In genomic region chr4:122243785-122244184, GRCh38 we compare ENCODE assay signal across 28 cellular contexts.
"Had no signal": no experiment of that assay in that cellular context is flagged by ENCODE, and none has a peak within 500 bp of the region (broad histone marks: within the 10 kb centered on the region; RNA-seq: fewer than 3 reads in every experiment).

No MANE protein-coding gene starts in this region.

- H3K4me3 ChIP-seq: colonic mucosa, coronary artery, dorsolateral prefrontal cortex, esophagus muscularis mucosa, esophagus squamous epithelium, gastrocnemius medialis, gastroesophageal sphincter, heart left ventricle, heart right ventricle had no signal

- FAIRE-seq: colon, endometrium, endothelial cell of umbilical vein, frontal cortex had no signal

- DNase-seq: colonic mucosa; cortex of kidney; dermis blood vessel endothelial cell; dorsolateral prefrontal cortex; effector CD4-positive, alpha-beta T cell; effector CD8-positive, alpha-beta T cell; effector memory CD4-positive, alpha-beta T cell; effector memory CD8-positive, alpha-beta T cell; endodermal cell; erythroblast; esophagus squamous epithelium; foreskin fibroblast; foreskin keratinocyte; foreskin melanocyte; gastrocnemius medialis; glutamatergic neuron; head of caudate nucleus; heart left ventricle; heart right ventricle had no signal

- H3K27me3 ChIP-seq: colonic mucosa, dorsolateral prefrontal cortex, esophagus muscularis mucosa, esophagus squamous epithelium, foreskin keratinocyte, gastrocnemius medialis, gastroesophageal sphincter, heart left ventricle, heart right ventricle had no signal

- H3K27ac ChIP-seq: colonic mucosa, coronary artery, dorsolateral prefrontal cortex, epithelial cell of prostate, esophagus muscularis mucosa, esophagus squamous epithelium, foreskin keratinocyte, gastrocnemius medialis, gastroesophageal sphincter, heart left ventricle, heart right ventricle had no signal

- H3K36me3 ChIP-seq: colonic mucosa had no signal

- ATAC-seq: effector memory CD8-positive, alpha-beta T cell; esophagus mucosa; foreskin keratinocyte; gastrocnemius medialis; gastroesophageal sphincter; heart left ventricle; heart right ventricle had no signal

- H3K9me3 ChIP-seq: colonic mucosa, esophagus muscularis mucosa, esophagus squamous epithelium, gastrocnemius medialis, gastroesophageal sphincter, heart left ventricle, heart right ventricle had no signal

- H3K4me1 ChIP-seq: colonic mucosa, esophagus muscularis mucosa, esophagus squamous epithelium, foreskin keratinocyte, gastrocnemius medialis, gastroesophageal sphincter, heart left ventricle, heart right ventricle had no signal
